Comparison of ENCODE assay signal across 8 cellular contexts in the genomic region with DNA sequence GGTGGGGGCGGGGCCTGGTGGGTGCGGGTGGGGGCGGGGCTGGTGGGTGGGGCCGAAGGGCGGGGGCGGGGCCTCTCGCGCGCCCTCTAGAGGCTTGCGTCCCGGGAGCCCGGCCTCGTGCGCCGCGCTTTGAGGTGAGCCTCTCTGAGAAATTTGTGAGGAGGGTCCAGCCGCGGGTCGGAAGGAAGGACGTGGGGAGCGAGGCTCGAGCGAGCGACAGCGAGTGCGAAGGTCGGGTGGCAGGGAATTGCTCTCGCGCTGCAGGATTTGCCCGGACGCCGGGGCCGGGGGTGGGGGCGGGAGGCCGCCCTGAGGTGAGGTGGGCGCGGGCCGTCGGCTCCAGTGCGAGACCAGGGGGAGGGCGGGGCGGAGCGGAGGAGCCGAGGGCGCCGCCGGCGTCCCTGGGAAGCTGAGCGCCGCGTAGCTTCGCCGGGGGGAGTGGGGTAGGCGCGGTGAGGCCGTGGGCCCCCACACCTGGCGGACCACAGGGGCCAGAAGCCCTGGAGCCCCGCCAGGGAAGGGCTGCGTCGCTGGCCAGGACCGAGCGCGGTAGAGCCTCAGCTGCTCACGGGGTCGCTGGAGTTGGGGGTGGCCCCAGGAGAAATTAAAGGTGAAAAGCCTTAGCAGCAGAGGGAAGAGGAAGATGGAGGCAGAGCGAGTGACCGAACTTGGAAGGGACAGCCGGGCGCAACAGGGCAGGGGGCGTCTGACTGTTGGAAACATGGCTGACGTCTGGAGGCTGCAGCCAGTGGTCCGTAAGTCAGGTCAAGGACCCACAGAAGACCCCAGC.
DNase-seq lines count a peak whose midpoint lies in the region; ATAC-seq lines count a peak whose summit lies in the region.

No MANE protein-coding gene starts in this region.

- H3K4me3 ChIP-seq in duodenal mucosa (ENCODE audit: low read depth in 1 of 2, low read length in 2 of 2), result peak overlapping the region; percentile 58 to 67
- H3K4me3 ChIP-seq in mucosa of rectum (ENCODE audit: low read length in 2 of 2), result peak overlapping the region; percentile 64 to 67

- H3K27ac ChIP-seq in duodenal mucosa (ENCODE audit: low read depth, low read length), result no peak overlapping the region
- H3K27ac ChIP-seq in mucosa of rectum (ENCODE audit: low read depth in 2 of 2, low read length in 2 of 2), result peak overlapping the region in 1 of 2 donors; percentile 16

- H3K36me3 ChIP-seq in duodenal mucosa (ENCODE audit: control insufficient read depth in 1 of 2, insufficient read depth in 2 of 2, low read length in 2 of 2) (peaks cover 3 to 21% of the 10 kb centered on the region in 2 donors), mucosa of rectum (ENCODE audit: control insufficient read depth in 2 of 2, insufficient read depth in 2 of 2, low read length in 2 of 2) (peaks cover 9 to 11% of the 10 kb centered on the region in 2 donors)

- no peaks in the 10 kb centered on the region for H3K27me3 ChIP-seq in duodenal mucosa (ENCODE audit: control insufficient read depth in 1 of 2, insufficient read depth in 2 of 2, low read length in 2 of 2)
- no peaks in the 10 kb centered on the region for H3K27me3 ChIP-seq in mucosa of rectum (ENCODE audit: control insufficient read depth in 2 of 2, insufficient read depth in 2 of 2, low read length in 2 of 2)

- H3K4me1 ChIP-seq in duodenal mucosa (ENCODE audit: control insufficient read depth in 1 of 2, insufficient read depth in 2 of 2, low read length in 2 of 2) (peaks cover 20 to 22% of the 10 kb centered on the region in 2 donors), mucosa of rectum (ENCODE audit: control insufficient read depth in 2 of 2, insufficient read depth in 2 of 2, low read length in 2 of 2) (peaks cover 16 to 23% of the 10 kb centered on the region in 2 donors)

- ATAC-seq in GM19035 (IDR thresholded peaks at IDR 0.05; ENCODE audit: unreplicated experiment) (peak; percentile 27), HG03342 (IDR thresholded peaks at IDR 0.05; ENCODE audit: unreplicated experiment) (peak; percentile 28)

- peak; percentile 82 for DNase-seq in CMK (ENCODE audit: low read depth)
- peak; percentile 59 for DNase-seq in RPMI8226
- no peak for DNase-seq in NK-92 treated with Interleukin-12 subunit alpha and Interleukin-12 subunit beta, amount 100 ng/mL, for 24 hours (lab: John Stamatoyannopoulos, UW)
- no peak for DNase-seq in NCI-H226

- H3K9me3 ChIP-seq in duodenal mucosa (ENCODE audit: control insufficient read depth in 1 of 2, low read length in 2 of 2), result no peaks in the 10 kb centered on the region
- H3K9me3 ChIP-seq in mucosa of rectum (ENCODE audit: control insufficient read depth in 2 of 2, low read length in 2 of 2), result no peaks in the 10 kb centered on the region

- H3K9ac ChIP-seq in duodenal mucosa (ENCODE audit: low read depth in 1 of 2, low read length in 2 of 2) (peak overlapping the region; percentile 51 to 55), mucosa of rectum (ENCODE audit: low read depth in 1 of 2, low read length in 2 of 2) (peak overlapping the region; percentile 32 to 69)

Comparison
In these comparisons a context has a peak if more than half of its experiments do, and no peak if none do; other contexts are left out.
1. DNase-seq: peak in CMK (single experiment) and RPMI8226 (single experiment); none in NK-92 treated with Interleukin-12 subunit alpha and Interleukin-12 subunit beta, amount 100 ng/mL, for 24 hours (single experiment) and NCI-H226 (single experiment).